Comparison of ENCODE assay signal across 10 cellular contexts in the genomic region with DNA sequence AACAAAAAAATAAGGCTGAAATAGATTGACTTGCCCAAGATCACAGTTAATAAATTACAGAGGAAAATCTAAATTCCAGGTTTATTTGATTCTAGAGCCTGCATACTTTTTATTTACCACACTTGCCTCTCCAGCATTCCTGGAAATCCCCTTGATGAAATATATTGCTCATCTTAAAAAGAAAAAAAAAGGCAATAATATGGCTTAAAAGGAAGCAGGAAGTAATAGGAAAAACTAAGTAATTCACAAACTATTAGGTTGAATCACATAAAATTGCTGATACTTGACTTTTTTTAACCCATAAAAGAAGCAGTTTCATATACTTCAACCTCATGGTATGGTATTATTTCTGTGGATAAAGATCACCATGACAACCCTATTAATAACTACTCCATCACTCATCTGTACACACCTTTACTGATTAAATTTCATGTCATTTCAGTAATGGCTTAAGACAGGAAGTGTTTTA. TPM values are rescaled to one million over a fixed set of nuclear protein-coding genes. Genes with fewer than 3 reads are reported as not detected.
DNase-seq lines count a peak whose midpoint lies in the region; ATAC-seq and TF ChIP-seq lines count a peak whose summit lies in the region.
"Had no signal": no experiment of that assay in that cellular context is flagged by ENCODE, and none has a peak within 500 bp of the region (broad histone marks: within the 10 kb centered on the region; RNA-seq: fewer than 3 reads in every experiment).

No MANE protein-coding gene starts in this region.

- DNase-seq in Calu3 (no peak), kidney glomerular epithelial cell (lab: John Stamatoyannopoulos, UW) (peak; percentile 84), left lung (no peak), prostate gland (ENCODE audit: low spot score) (no peak)
- no peak for DNase-seq in activated naive CD8-positive, alpha-beta T cell treated with anti-CD3 and anti-CD28 coated beads, Interleukin-2, amount 50 U/mL, for 24 hours
- DNase-seq in natural killer cell treated with Interleukin-12 subunit alpha and Interleukin-12 subunit beta and Interleukin-15 and Interleukin-18, amount 100 ng/mL, for 72 hours (ENCODE audit: low spot score) = no peak
- DNase-seq: hypothalamus had no signal

- peak overlapping the region; percentile 54 for H3K27ac Mint-ChIP-seq in Calu3 (ENCODE audit: unreplicated experiment)
- peak overlapping the region; percentile 80 for H3K27ac Mint-ChIP-seq in activated naive CD8-positive, alpha-beta T cell treated with anti-CD3 and anti-CD28 coated beads, Interleukin-2, amount 50 U/mL, for 24 hours
- peak overlapping the region in 1 of 2 donors; percentile 67 for H3K27ac Mint-ChIP-seq in natural killer cell treated with Interleukin-12 subunit alpha and Interleukin-12 subunit beta and Interleukin-15 and Interleukin-18, amount 100 ng/mL, for 72 hours
- H3K27ac Mint-ChIP-seq: dendritic cell treated with granulocyte-macrophage colony-stimulating factor and Interleukin-4, amounts not matched to agents 40 ng/mL and 50 ng/mL, for 4 days had no signal

- TF ChIP-seq CTCF in Calu3 (IDR thresholded peaks at IDR 0.05; ENCODE audit: unreplicated experiment) (no peak), left lung (IDR thresholded peaks at IDR 0.05) (no peak), prostate gland (IDR thresholded peaks at IDR 0.05) (no peak)

- TF ChIP-seq POLR2A in prostate gland (IDR thresholded peaks at IDR 0.05) = no peak

- intact Hi-C loops in Calu3 (cut with micrococcal nuclease; ENCODE audit: unreplicated experiment) (no loop called here), left lung (cut with DNase I) (no loop called here), prostate gland (cut with DNase I) (no loop called here)

- H3K4me1 ChIP-seq in left lung (no peaks in the 10 kb centered on the region), prostate gland (replicated peaks) (no peaks in the 10 kb centered on the region)

- H3K36me3 ChIP-seq in left lung (peaks cover 0 to 4% of the 10 kb centered on the region in 2 donors), prostate gland (no peaks in the 10 kb centered on the region)

- CTCF ChIA-PET in Calu3 (lab: Charles Lee) = interaction anchor here (0.6 to 1.3 kb wide), 2 partner anchors 8 to 30 kb away, joined by 3 to 6 read pairs; no protein-coding TSS in a partner anchor

- ATAC-seq in HG02981 (IDR thresholded peaks at IDR 0.05; ENCODE audit: unreplicated experiment) (peak; percentile 74), left lung (no peak), HG02678 (IDR thresholded peaks at IDR 0.05; ENCODE audit: unreplicated experiment) (no peak)
- peak; percentile 20 for ATAC-seq in activated naive CD8-positive, alpha-beta T cell treated with anti-CD3 and anti-CD28 coated beads, Interleukin-2, amount 50 U/mL, for 24 hours
- ATAC-seq in natural killer cell treated with Interleukin-12 subunit alpha and Interleukin-12 subunit beta and Interleukin-15 and Interleukin-18, amount 100 ng/mL, for 72 hours = no peak

- H3K27ac ChIP-seq in left lung = no peak overlapping the region
- no peak overlapping the region for H3K27ac ChIP-seq in prostate gland

- no TSS peak for BruUV-seq in Calu3 (replicated peaks; lab: Mats Ljungman, UMichigan)

- H3K9me3 Mint-ChIP-seq in Calu3 (ENCODE audit: low read depth, unreplicated experiment) = no peaks in the 10 kb centered on the region
- no peaks in the 10 kb centered on the region for H3K9me3 Mint-ChIP-seq in activated naive CD8-positive, alpha-beta T cell treated with anti-CD3 and anti-CD28 coated beads, Interleukin-2, amount 50 U/mL, for 24 hours
- H3K9me3 Mint-ChIP-seq in natural killer cell treated with Interleukin-12 subunit alpha and Interleukin-12 subunit beta and Interleukin-15 and Interleukin-18, amount 100 ng/mL, for 72 hours = no peaks in the 10 kb centered on the region
- H3K9me3 Mint-ChIP-seq: dendritic cell treated with granulocyte-macrophage colony-stimulating factor and Interleukin-4, amounts not matched to agents 40 ng/mL and 50 ng/mL, for 4 days had no signal

- H3K9me3 ChIP-seq in left lung (no peaks in the 10 kb centered on the region), prostate gland (no peaks in the 10 kb centered on the region)

- H3K27me3 ChIP-seq in left lung = no peaks in the 10 kb centered on the region
- no peaks in the 10 kb centered on the region for H3K27me3 ChIP-seq in prostate gland (replicated peaks; ENCODE audit: insufficient read depth)

- H3K4me3 ChIP-seq in left lung (no peak overlapping the region), prostate gland (no peak overlapping the region)

- no peaks in the 10 kb centered on the region for H3K27me3 Mint-ChIP-seq in Calu3 (ENCODE audit: unreplicated experiment)
- no peaks in the 10 kb centered on the region for H3K27me3 Mint-ChIP-seq in activated naive CD8-positive, alpha-beta T cell treated with anti-CD3 and anti-CD28 coated beads, Interleukin-2, amount 50 U/mL, for 24 hours
- H3K27me3 Mint-ChIP-seq in natural killer cell treated with Interleukin-12 subunit alpha and Interleukin-12 subunit beta and Interleukin-15 and Interleukin-18, amount 100 ng/mL, for 72 hours = no peaks in the 10 kb centered on the region
- H3K27me3 Mint-ChIP-seq: dendritic cell treated with granulocyte-macrophage colony-stimulating factor and Interleukin-4, amounts not matched to agents 40 ng/mL and 50 ng/mL, for 4 days had no signal

- peaks cover 44% of the 10 kb centered on the region for H3K4me1 Mint-ChIP-seq in Calu3 (ENCODE audit: low read depth, unreplicated experiment)
- peaks cover 51% of the 10 kb centered on the region for H3K4me1 Mint-ChIP-seq in activated naive CD8-positive, alpha-beta T cell treated with anti-CD3 and anti-CD28 coated beads, Interleukin-2, amount 50 U/mL, for 24 hours
- peaks cover 17 to 25% of the 10 kb centered on the region in 2 donors for H3K4me1 Mint-ChIP-seq in natural killer cell treated with Interleukin-12 subunit alpha and Interleukin-12 subunit beta and Interleukin-15 and Interleukin-18, amount 100 ng/mL, for 72 hours (ENCODE audit: low read depth in 2 of 2)

- H3K4me3 Mint-ChIP-seq in Calu3 (ENCODE audit: low read depth, unreplicated experiment) = no peak overlapping the region
- no peak overlapping the region for H3K4me3 Mint-ChIP-seq in activated naive CD8-positive, alpha-beta T cell treated with anti-CD3 and anti-CD28 coated beads, Interleukin-2, amount 50 U/mL, for 24 hours
- no peak overlapping the region for H3K4me3 Mint-ChIP-seq in natural killer cell treated with Interleukin-12 subunit alpha and Interleukin-12 subunit beta and Interleukin-15 and Interleukin-18, amount 100 ng/mL, for 72 hours
- H3K4me3 Mint-ChIP-seq: dendritic cell treated with granulocyte-macrophage colony-stimulating factor and Interleukin-4, amounts not matched to agents 40 ng/mL and 50 ng/mL, for 4 days had no signal

- no peaks in the 10 kb centered on the region for H3K36me3 Mint-ChIP-seq in Calu3 (ENCODE audit: insufficient read depth, unreplicated experiment)
- H3K36me3 Mint-ChIP-seq in activated naive CD8-positive, alpha-beta T cell treated with anti-CD3 and anti-CD28 coated beads, Interleukin-2, amount 50 U/mL, for 24 hours (ENCODE audit: low read depth) = no peaks in the 10 kb centered on the region
- H3K36me3 Mint-ChIP-seq in natural killer cell treated with Interleukin-12 subunit alpha and Interleukin-12 subunit beta and Interleukin-15 and Interleukin-18, amount 100 ng/mL, for 72 hours = no peaks in the 10 kb centered on the region

RNA-seq across cellular contexts. Expression of gene COPB1, which starts 52.9 kb away (rescaled TPM):
- 92.1 and 95.5 TPM in 2 replicates for total RNA-seq in Calu3 (2022)
- 100 to 1,000 TPM; 105 to 113 TPM for total RNA-seq in left lung
- total RNA-seq in prostate gland = 100 to 1,000 TPM in 1 of 2 donors, 10 to 100 TPM in 1; 77.7 to 145 TPM
- 100 to 1,000 TPM in 1 of 2 donors, 10 to 100 TPM in 1; 88.4 to 107 TPM for total RNA-seq in natural killer cell treated with Interleukin-12 subunit alpha and Interleukin-12 subunit beta and Interleukin-15 and Interleukin-18, amount 100 ng/mL, for 72 hours

Comparison
In these comparisons a context has a peak if more than half of its experiments do, and no peak if none do; other contexts are left out.
1. ATAC-seq: peak in HG02981 (single experiment) and activated naive CD8-positive, alpha-beta T cell treated with anti-CD3 and anti-CD28 coated beads, Interleukin-2, amount 50 U/mL, for 24 hours (single experiment); none in left lung (single experiment), HG02678 (single experiment) and natural killer cell treated with Interleukin-12 subunit alpha and Interleukin-12 subunit beta and Interleukin-15 and Interleukin-18, amount 100 ng/mL, for 72 hours (0 of 2).